Comparison of ENCODE assay signal across 27 cellular contexts in the genomic region with DNA sequence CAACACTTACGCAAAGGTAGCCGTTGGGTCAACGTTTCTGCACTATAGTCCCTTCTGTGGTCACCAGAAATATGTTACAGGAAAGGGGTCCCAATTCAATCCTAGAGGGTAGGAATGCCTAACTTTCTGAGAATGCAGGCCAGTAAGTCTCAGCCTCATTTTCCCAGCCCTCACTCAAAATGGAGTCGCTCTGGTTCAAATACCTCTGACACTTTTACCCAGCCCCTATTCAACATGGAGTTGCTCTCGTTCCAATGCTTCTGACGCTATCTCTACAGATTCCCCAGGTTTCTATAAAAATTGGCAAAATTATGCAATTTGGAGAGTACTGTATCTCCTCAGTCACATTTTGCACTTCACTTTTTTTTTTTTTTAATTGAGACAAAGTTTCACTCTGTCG.
"Had no signal": no experiment of that assay in that cellular context is flagged by ENCODE, and none has a peak within 500 bp of the region (broad histone marks: within the 10 kb centered on the region; RNA-seq: fewer than 3 reads in every experiment).

No MANE protein-coding gene starts in this region.

- H3K36me3 ChIP-seq: colonic mucosa, prostate gland, thoracic aorta, upper lobe of left lung had no signal

- H3K9me3 Mint-ChIP-seq: dendritic cell treated with granulocyte-macrophage colony-stimulating factor and Interleukin-4, amounts not matched to agents 40 ng/mL and 50 ng/mL, for 4 days; endodermal cell; immature natural killer cell; stimulated activated effector memory CD8-positive, alpha-beta T cell treated with anti-CD3 and anti-CD28 coated beads, Interleukin-12 subunit alpha, Interleukin-12 subunit beta, amount 100 ng/mL, for 72 hours had no signal

- H3K4me1 Mint-ChIP-seq: endodermal cell, neural crest cell had no signal

- H3K27ac ChIP-seq: colonic mucosa, esophagus squamous epithelium, lower lobe of right lung, prostate gland, thoracic aorta had no signal

- H3K27ac Mint-ChIP-seq: dendritic cell treated with granulocyte-macrophage colony-stimulating factor and Interleukin-4, amounts not matched to agents 40 ng/mL and 50 ng/mL, for 4 days; endodermal cell; stimulated activated effector memory CD8-positive, alpha-beta T cell treated with anti-CD3 and anti-CD28 coated beads, Interleukin-12 subunit alpha, Interleukin-12 subunit beta, amount 100 ng/mL, for 72 hours had no signal

- H3K4me3 Mint-ChIP-seq: dendritic cell treated with granulocyte-macrophage colony-stimulating factor and Interleukin-4, amounts not matched to agents 40 ng/mL and 50 ng/mL, for 4 days; endodermal cell; neural crest cell; stimulated activated effector memory CD8-positive, alpha-beta T cell treated with anti-CD3 and anti-CD28 coated beads, Interleukin-12 subunit alpha, Interleukin-12 subunit beta, amount 100 ng/mL, for 72 hours; stimulated activated naive CD8-positive, alpha-beta T cell treated with anti-CD3 and anti-CD28 coated beads, Interleukin-15, Interleukin-2, amounts not matched to agents 100 ng/mL and 50 ng/mL, for 24 hours had no signal

- DNase-seq: colonic mucosa; effector CD8-positive, alpha-beta T cell; endodermal cell; esophagus squamous epithelium; foreskin melanocyte; glutamatergic neuron; heart right ventricle; hypothalamus; immature natural killer cell; islet precursor cell; kidney glomerular epithelial cell; left colon; left ventricle myocardium superior; lower lobe of right lung; stimulated activated CD4-positive, alpha-beta T cell treated with anti-CD3 and anti-CD28 coated beads, Interleukin-2, amount 100 ng/mL, for 24 hours; stimulated activated CD4-positive, alpha-beta T cell treated with anti-CD3 and anti-CD28 coated beads, Interleukin-4, amount 100 ng/mL, for 24 hours; upper lobe of left lung had no signal

- H3K27me3 Mint-ChIP-seq: natural killer cell treated with Interleukin-12 subunit alpha and Interleukin-12 subunit beta and Interleukin-15 and Interleukin-18, amount 100 ng/mL, for 72 hours; stimulated activated naive CD8-positive, alpha-beta T cell treated with anti-CD3 and anti-CD28 coated beads, Interleukin-15, Interleukin-2, amounts not matched to agents 100 ng/mL and 50 ng/mL, for 24 hours had no signal

- H3K4me3 ChIP-seq: colonic mucosa, esophagus squamous epithelium, lower lobe of right lung, prostate gland, right atrium auricular region, thoracic aorta, tibial nerve, upper lobe of left lung had no signal

- H3K27me3 ChIP-seq: colonic mucosa, esophagus squamous epithelium, heart right ventricle, right atrium auricular region, tibial nerve, upper lobe of left lung had no signal

- H3K9me3 ChIP-seq: colonic mucosa, esophagus squamous epithelium, heart right ventricle, lower lobe of right lung, prostate gland, right atrium auricular region, thoracic aorta, tibial nerve, upper lobe of left lung had no signal

- ATAC-seq: heart right ventricle; left colon; left ventricle myocardium superior; lower lobe of right lung; natural killer cell treated with Interleukin-12 subunit alpha and Interleukin-12 subunit beta and Interleukin-15 and Interleukin-18, amount 100 ng/mL, for 72 hours; sciatic nerve; stimulated activated effector memory CD8-positive, alpha-beta T cell treated with anti-CD3 and anti-CD28 coated beads, Interleukin-12 subunit alpha, Interleukin-12 subunit beta, amount 100 ng/mL, for 72 hours had no signal

- H3K36me3 Mint-ChIP-seq: stimulated activated effector memory CD8-positive, alpha-beta T cell treated with anti-CD3 and anti-CD28 coated beads, Interleukin-12 subunit alpha, Interleukin-12 subunit beta, amount 100 ng/mL, for 72 hours had no signal

- H3K4me1 ChIP-seq: colonic mucosa, prostate gland had no signal
